Comparison of ENCODE assay signal across 8 cellular contexts in the genomic region with DNA sequence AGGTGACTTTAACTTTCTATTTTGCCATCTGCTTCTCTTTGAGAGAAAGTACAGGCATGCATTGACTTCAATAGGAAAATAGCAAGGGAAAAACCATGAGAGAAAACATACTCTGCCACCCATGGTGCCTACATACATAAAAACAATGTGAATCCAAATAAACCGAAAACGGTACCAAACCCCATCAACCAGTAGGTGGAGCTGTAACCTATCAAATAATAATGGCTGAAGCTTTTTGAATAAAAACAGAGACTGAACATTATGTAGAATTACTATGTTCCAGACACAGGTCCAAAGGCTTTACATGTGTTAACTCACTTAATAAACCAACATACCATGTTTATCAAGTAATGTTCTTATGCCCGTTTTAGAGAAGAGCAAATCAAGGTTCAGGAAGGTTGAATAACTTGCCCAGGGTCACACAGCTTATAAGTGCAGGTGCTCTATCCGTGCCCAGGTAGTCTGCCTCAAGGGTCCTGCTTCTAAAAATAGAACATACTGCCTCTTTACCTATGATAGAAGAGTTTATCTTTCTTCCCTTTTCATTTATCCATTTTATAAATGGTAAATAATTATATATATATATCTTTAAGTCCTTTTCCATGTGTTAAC.
DNase-seq lines count a peak whose midpoint lies in the region; ATAC-seq and TF ChIP-seq lines count a peak whose summit lies in the region.

No MANE protein-coding gene starts in this region.

- H3K9me2 ChIP-seq in MM.1S (replicated peaks; ENCODE audit: insufficient read depth, low read length), result no peaks in the 10 kb centered on the region

- peak; percentile 64 for DNase-seq in DMS53 treated with DMSO at 0.1 percent for 48 hours (lab: John Stamatoyannopoulos, UW; ENCODE audit: unreplicated experiment)
- peak; percentile 71 for DNase-seq in MM.1S
- peak; percentile 90 for DNase-seq in SK-N-MC (ENCODE audit: low read depth, low spot score)
- DNase-seq in fibroblast of peridontal ligament (ENCODE audit: extremely low read depth), result peak; percentile 79
- DNase-seq in trophoblast cell, result peak; percentile 6 to 70
- DNase-seq in effector memory CD4-positive, alpha-beta T cell, result no peak

- no CpG with 5 or more reads among the region's 4 CpGs for WGBS in trophoblast cell (ENCODE audit: extremely low coverage, insufficient coverage, insufficient read length)

- H2AFZ ChIP-seq in MM.1S (ENCODE audit: low read length) (no peak overlapping the region), trophoblast cell (ENCODE audit: insufficient read depth, low read length, poor library complexity) (no peak overlapping the region)

- H3K4me3 ChIP-seq in MM.1S (ENCODE audit: low read length) (no peak overlapping the region), SK-N-MC (no peak overlapping the region), trophoblast cell (ENCODE audit: low read depth, low read length) (no peak overlapping the region)
- H3K4me3 ChIP-seq in effector memory CD4-positive, alpha-beta T cell (ENCODE audit: insufficient read depth, low read depth, low read length, poor library complexity, severe bottlenecking), result no peak overlapping the region

- H3K23ac ChIP-seq in trophoblast cell (ENCODE audit: low read length), result no peak overlapping the region

- no peak overlapping the region for H3K9ac ChIP-seq in MM.1S (ENCODE audit: low read length)
- H3K9ac ChIP-seq in SK-N-MC (ENCODE audit: insufficient read length), result peak overlapping the region; percentile 39
- H3K9ac ChIP-seq in trophoblast cell (ENCODE audit: low read length), result no peak overlapping the region

- no peak overlapping the region for H4K8ac ChIP-seq in trophoblast cell (ENCODE audit: low read depth, low read length)

- H3K18ac ChIP-seq in trophoblast cell (ENCODE audit: low read length), result no peak overlapping the region

- peak; percentile 82 for TF ChIP-seq CTCF in MM.1S (IDR thresholded peaks at IDR 0.05; ENCODE audit: low read length)

- no peaks in the 10 kb centered on the region for H3K79me1 ChIP-seq in trophoblast cell (ENCODE audit: low read length)

- no peak overlapping the region for H2BK120ac ChIP-seq in trophoblast cell (ENCODE audit: insufficient read depth, low read length, poor library complexity)

- no peak overlapping the region for H2BK5ac ChIP-seq in trophoblast cell (ENCODE audit: low read depth, low read length, poor library complexity)

- no peak overlapping the region for H4K91ac ChIP-seq in trophoblast cell (ENCODE audit: low read depth, low read length)

- no peaks in the 10 kb centered on the region for H3K36me3 ChIP-seq in MM.1S (replicated peaks; ENCODE audit: insufficient read depth, low read length)
- no peaks in the 10 kb centered on the region for H3K36me3 ChIP-seq in SK-N-MC (ENCODE audit: insufficient read depth, low read length)
- H3K36me3 ChIP-seq in trophoblast cell (ENCODE audit: control insufficient read depth in 1 of 2, insufficient read depth in 2 of 2, low read length in 2 of 2), result no peaks in the 10 kb centered on the region
- H3K36me3 ChIP-seq in effector memory CD4-positive, alpha-beta T cell (ENCODE audit: control insufficient read depth, insufficient read depth, low read length), result no peaks in the 10 kb centered on the region

- ATAC-seq in GM21367 (IDR thresholded peaks at IDR 0.05; ENCODE audit: unreplicated experiment) (peak; percentile 71), HG03045 (IDR thresholded peaks at IDR 0.05; ENCODE audit: unreplicated experiment) (no peak)

- H3K9me3 ChIP-seq in MM.1S (replicated peaks; ENCODE audit: insufficient read depth, low read length), result no peaks in the 10 kb centered on the region
- H3K9me3 ChIP-seq in SK-N-MC (ENCODE audit: low read depth, low read length), result no peaks in the 10 kb centered on the region
- H3K9me3 ChIP-seq in trophoblast cell (ENCODE audit: insufficient read depth, low read depth, low read length), result no peaks in the 10 kb centered on the region
- H3K9me3 ChIP-seq in effector memory CD4-positive, alpha-beta T cell (ENCODE audit: control insufficient read depth, low read length), result no peaks in the 10 kb centered on the region

- no peak overlapping the region for H3K14ac ChIP-seq in trophoblast cell (ENCODE audit: low read length)

- no peak overlapping the region for H3K27ac ChIP-seq in MM.1S (ENCODE audit: low read length)
- H3K27ac ChIP-seq in SK-N-MC, result 0 out of 2 replicates have a peak overlapping the region, but pooled peaks have one; percentile 50
- no peak overlapping the region for H3K27ac ChIP-seq in trophoblast cell (ENCODE audit: low read depth, low read length)
- no peak overlapping the region for H3K27ac ChIP-seq in effector memory CD4-positive, alpha-beta T cell (ENCODE audit: insufficient read depth, low read length, poor library complexity, severe bottlenecking)

- peaks cover 19% of the 10 kb centered on the region for H3K4me1 ChIP-seq in MM.1S (ENCODE audit: low read length)
- no peaks in the 10 kb centered on the region for H3K4me1 ChIP-seq in trophoblast cell (ENCODE audit: control insufficient read depth in 1 of 2, insufficient read depth in 2 of 2, low read length in 2 of 2)
- H3K4me1 ChIP-seq in effector memory CD4-positive, alpha-beta T cell (ENCODE audit: control insufficient read depth, insufficient read depth, low read length, poor library complexity, severe bottlenecking), result no peaks in the 10 kb centered on the region

- H2AK5ac ChIP-seq in trophoblast cell (ENCODE audit: low read length), result no peak overlapping the region

- peaks cover 12% of the 10 kb centered on the region; the same call in 1 of the 2 replicates for H3F3A ChIP-seq in MM.1S (ENCODE audit: insufficient read depth, low read length)

- no peak overlapping the region for H2BK12ac ChIP-seq in trophoblast cell (ENCODE audit: low read length)

- H3K4me2 ChIP-seq in MM.1S (ENCODE audit: low read depth, low read length) (no peak overlapping the region; the same call in 1 of the 2 replicates), trophoblast cell (ENCODE audit: low read length) (no peak overlapping the region)

- no peak overlapping the region for H4K12ac ChIP-seq in trophoblast cell (ENCODE audit: low read depth, low read length)

- H3K4ac ChIP-seq in trophoblast cell (ENCODE audit: low read depth, low read length), result no peak overlapping the region

- H3K27me3 ChIP-seq in MM.1S (replicated peaks; ENCODE audit: insufficient read depth, low read length) (no peaks in the 10 kb centered on the region), trophoblast cell (ENCODE audit: insufficient read depth, low read length) (no peaks in the 10 kb centered on the region)
- H3K27me3 ChIP-seq in effector memory CD4-positive, alpha-beta T cell (replicated peaks; ENCODE audit: control insufficient read depth, insufficient read depth, low read length, poor library complexity, severe bottlenecking), result no peaks in the 10 kb centered on the region

- no peaks in the 10 kb centered on the region for H4K20me1 ChIP-seq in MM.1S (ENCODE audit: insufficient read depth, low read length)

- H3K79me2 ChIP-seq in MM.1S (ENCODE audit: low read length) (no peaks in the 10 kb centered on the region), trophoblast cell (ENCODE audit: control insufficient read depth, insufficient read depth, low read length, poor library complexity) (no peaks in the 10 kb centered on the region)

Comparison
In these comparisons a context has a peak if more than half of its experiments do, and no peak if none do; other contexts are left out.
1. DNase-seq: peak in DMS53 treated with DMSO at 0.1 percent for 48 hours (single experiment), MM.1S (single experiment), SK-N-MC (single experiment), fibroblast of peridontal ligament (single experiment) and trophoblast cell (2 of 2); none in effector memory CD4-positive, alpha-beta T cell (0 of 3).